ENCODE assay signal across 14 cellular contexts in genomic region chr12:92132282-92132681, GRCh38. TPM values are rescaled to one million over a fixed set of nuclear protein-coding genes. Genes with fewer than 3 reads are reported as not detected.
DNase-seq lines count a peak whose midpoint lies in the region; ATAC-seq, FAIRE-seq and TF ChIP-seq lines count a peak whose summit lies in the region.
"Had no signal": no experiment of that assay in that cellular context is flagged by ENCODE, and none has a peak within 500 bp of the region (broad histone marks: within the 10 kb centered on the region; RNA-seq: fewer than 3 reads in every experiment).

No MANE protein-coding gene starts in this region.

- peak; percentile 59 to 73 for ATAC-seq in naive B cell (ENCODE audit: low read depth in 2 of 2)
- ATAC-seq: HCT116, K562 had no signal

- peak; percentile 41 to 62 (median 57) for DNase-seq in CD4-positive, alpha-beta memory T cell
- DNase-seq in GM19239 (ENCODE audit: insufficient read length, low spot score) (no peak), naive B cell (no peak), H54 (ENCODE audit: insufficient read length, low spot score) (no peak), mesenteric fat pad (ENCODE audit: low spot score) (no peak), SKM-1 (lab: John Stamatoyannopoulos, UW; ENCODE audit: unreplicated experiment) (no peak)
- DNase-seq in activated T-helper 2 cell treated with anti-CD3 and anti-CD28 coated beads, Interferon-gamma antibody, Interleukin-2, Interleukin-4, amounts not matched to agents 10 μg/mL and 5 μg/mL and 100 μg/mL, durations not matched to agents 14 hours and 24 hours and 36 hours (ENCODE audit: low spot score), result no peak
- DNase-seq: activated effector memory CD4-positive, alpha-beta T cell treated with Interleukin-2 at 50 U/mL for 16 hours; cortex of kidney; NCI-H2171 had no signal

- no peaks in the 10 kb centered on the region for H3K9me3 ChIP-seq in CD4-positive, alpha-beta memory T cell (ENCODE audit: control insufficient read depth in 1 of 2, low read length in 2 of 2)

- CTCF ChIA-PET in CD4-positive, alpha-beta memory T cell (lab: Charles Lee; ENCODE audit: partially characterized antibody), result interaction anchor here (0.7 to 9.6 kb wide), 3 partner anchors 12 to 140 kb away, joined by 3 to 59 read pairs (median 48); partner anchors contain the start of gene BTG1

- peaks cover 3% of the 10 kb centered on the region for H3K36me3 ChIP-seq in CD4-positive, alpha-beta memory T cell (ENCODE audit: insufficient read depth, low read length)

- POLR2A ChIA-PET in CD4-positive, alpha-beta memory T cell (lab: Charles Lee; ENCODE audit: partially characterized antibody), result interaction anchor here (0.9 to 12.1 kb wide), 11 partner anchors 12 to 461 kb away, joined by 3 to 441 read pairs (median 4); partner anchors contain the start of gene BTG1

- TF ChIP-seq POLR2A in H54 (IDR thresholded peaks at IDR 0.05; ENCODE audit: low read depth, low read length), result no peak

- intact Hi-C loops in CD4-positive, alpha-beta memory T cell (cut with micrococcal nuclease), result no loop called here
- intact Hi-C loops in activated T-helper 2 cell treated with anti-CD3 and anti-CD28 coated beads, Interferon-gamma antibody, Interleukin-2, Interleukin-4, amounts not matched to agents 10 μg/mL and 5 μg/mL and 100 μg/mL, durations not matched to agents 14 hours and 24 hours and 36 hours (cut with micrococcal nuclease), result no loop called here

- H3K36me3 Mint-ChIP-seq in CD4-positive, alpha-beta memory T cell, result peaks cover 22 to 65% of the 10 kb centered on the region in 2 donors
- peaks cover 63% of the 10 kb centered on the region for H3K36me3 Mint-ChIP-seq in activated T-helper 2 cell treated with anti-CD3 and anti-CD28 coated beads, Interferon-gamma antibody, Interleukin-2, Interleukin-4, amounts not matched to agents 10 μg/mL and 5 μg/mL and 100 μg/mL, durations not matched to agents 14 hours and 24 hours and 36 hours (ENCODE audit: low read depth)
- peaks cover 18 to 22% of the 10 kb centered on the region in 2 donors for H3K36me3 Mint-ChIP-seq in naive B cell

- H3K27ac ChIP-seq in CD4-positive, alpha-beta memory T cell (ENCODE audit: low read depth, low read length), result peak overlapping the region; percentile 51

- peak overlapping the region; percentile 67 to 84 (median 77) for H3K4me3 Mint-ChIP-seq in CD4-positive, alpha-beta memory T cell
- H3K4me3 Mint-ChIP-seq in activated T-helper 2 cell treated with anti-CD3 and anti-CD28 coated beads, Interferon-gamma antibody, Interleukin-2, Interleukin-4, amounts not matched to agents 10 μg/mL and 5 μg/mL and 100 μg/mL, durations not matched to agents 14 hours and 24 hours and 36 hours (ENCODE audit: low read depth), result peak overlapping the region; percentile 72
- H3K4me3 Mint-ChIP-seq in naive B cell, result peak overlapping the region in 6 of 8 donors; percentile 11 to 54 (median 36)

- FAIRE-seq in GM19239 (lab: Jason Lieb, UNC), result peak; percentile 76
- no peak for FAIRE-seq in H54 (lab: Jason Lieb, UNC)
- FAIRE-seq: K562, keratinocyte, RCC 7860 had no signal

- H3K4me1 Mint-ChIP-seq in CD4-positive, alpha-beta memory T cell, result peaks cover 66 to 94% (median 77%) of the 10 kb centered on the region in 4 donors
- H3K4me1 Mint-ChIP-seq in activated T-helper 2 cell treated with anti-CD3 and anti-CD28 coated beads, Interferon-gamma antibody, Interleukin-2, Interleukin-4, amounts not matched to agents 10 μg/mL and 5 μg/mL and 100 μg/mL, durations not matched to agents 14 hours and 24 hours and 36 hours (ENCODE audit: low read depth), result peaks cover 74% of the 10 kb centered on the region
- peaks cover 62 to 93% (median 77%) of the 10 kb centered on the region in 3 donors for H3K4me1 Mint-ChIP-seq in naive B cell

- H3K27me3 ChIP-seq in CD4-positive, alpha-beta memory T cell (ENCODE audit: insufficient read depth, low read length), result no peaks in the 10 kb centered on the region

- H3K27me3 Mint-ChIP-seq in CD4-positive, alpha-beta memory T cell, result no peaks in the 10 kb centered on the region
- H3K27me3 Mint-ChIP-seq in activated T-helper 2 cell treated with anti-CD3 and anti-CD28 coated beads, Interferon-gamma antibody, Interleukin-2, Interleukin-4, amounts not matched to agents 10 μg/mL and 5 μg/mL and 100 μg/mL, durations not matched to agents 14 hours and 24 hours and 36 hours (ENCODE audit: low read depth), result no peaks in the 10 kb centered on the region
- no peaks in the 10 kb centered on the region for H3K27me3 Mint-ChIP-seq in naive B cell

- peaks cover 0 to 8% (median 0%) of the 10 kb centered on the region in 8 donors for H3K9me3 Mint-ChIP-seq in CD4-positive, alpha-beta memory T cell
- H3K9me3 Mint-ChIP-seq in activated T-helper 2 cell treated with anti-CD3 and anti-CD28 coated beads, Interferon-gamma antibody, Interleukin-2, Interleukin-4, amounts not matched to agents 10 μg/mL and 5 μg/mL and 100 μg/mL, durations not matched to agents 14 hours and 24 hours and 36 hours, result no peaks in the 10 kb centered on the region
- peaks cover 0 to 2% (median 0%) of the 10 kb centered on the region in 7 donors for H3K9me3 Mint-ChIP-seq in naive B cell

- H3K4me1 ChIP-seq in CD4-positive, alpha-beta memory T cell (ENCODE audit: insufficient read depth, low read length), result peaks cover 91% of the 10 kb centered on the region

- H3K27ac Mint-ChIP-seq in CD4-positive, alpha-beta memory T cell, result peak overlapping the region; percentile 21 to 94 (median 72)
- H3K27ac Mint-ChIP-seq in activated T-helper 2 cell treated with anti-CD3 and anti-CD28 coated beads, Interferon-gamma antibody, Interleukin-2, Interleukin-4, amounts not matched to agents 10 μg/mL and 5 μg/mL and 100 μg/mL, durations not matched to agents 14 hours and 24 hours and 36 hours, result peak overlapping the region; percentile 77
- H3K27ac Mint-ChIP-seq in naive B cell, result peak overlapping the region in 4 of 6 donors; percentile 35 to 91 (median 62)

- H3K4me3 ChIP-seq in CD4-positive, alpha-beta memory T cell (ENCODE audit: low read length in 2 of 2), result peak overlapping the region; percentile 7 to 43
- H3K4me3 ChIP-seq: K562 had no signal

RNA-seq across cellular contexts. Expression of gene BTG1, which starts 13.4 kb away (rescaled TPM):
- total RNA-seq in CD4-positive, alpha-beta memory T cell, result 100 to 1,000 TPM; 431 to 469 TPM
- 100 to 1,000 TPM; 339 to 765 TPM for polyA plus RNA-seq in CD4-positive, alpha-beta memory T cell
- 67.8 and 71.7 TPM in 2 replicates for total RNA-seq in activated T-helper 2 cell treated with anti-CD3 and anti-CD28 coated beads, Interferon-gamma antibody, Interleukin-2, Interleukin-4, amounts not matched to agents 10 μg/mL and 5 μg/mL and 100 μg/mL, durations not matched to agents 14 hours and 24 hours and 36 hours
- 1,000 to 10,000 TPM in 3 of 6 donors, 100 to 1,000 TPM in 3; 644 to 1,809 (median 1,004) TPM for polyA plus RNA-seq in naive B cell (ENCODE audit: low read depth in 6 of 6)
- total RNA-seq in mesenteric fat pad, result 97.2 TPM

Comparison
In these comparisons a context has a peak if more than half of its experiments do, and no peak if none do; other contexts are left out.
1. DNase-seq: peak in CD4-positive, alpha-beta memory T cell (5 of 5); none in GM19239 (single experiment), activated T-helper 2 cell treated with anti-CD3 and anti-CD28 coated beads, Interferon-gamma antibody, Interleukin-2, Interleukin-4, amounts not matched to agents 10 μg/mL and 5 μg/mL and 100 μg/mL, durations not matched to agents 14 hours and 24 hours and 36 hours (single experiment), naive B cell (single experiment), H54 (single experiment), mesenteric fat pad (single experiment) and SKM-1 (single experiment).
2. Peak in every context shown above with its lines, with median percentiles within 50 percentile points of each other: H3K27ac Mint-ChIP-seq and H3K4me3 Mint-ChIP-seq.